In the genomic region with DNA sequence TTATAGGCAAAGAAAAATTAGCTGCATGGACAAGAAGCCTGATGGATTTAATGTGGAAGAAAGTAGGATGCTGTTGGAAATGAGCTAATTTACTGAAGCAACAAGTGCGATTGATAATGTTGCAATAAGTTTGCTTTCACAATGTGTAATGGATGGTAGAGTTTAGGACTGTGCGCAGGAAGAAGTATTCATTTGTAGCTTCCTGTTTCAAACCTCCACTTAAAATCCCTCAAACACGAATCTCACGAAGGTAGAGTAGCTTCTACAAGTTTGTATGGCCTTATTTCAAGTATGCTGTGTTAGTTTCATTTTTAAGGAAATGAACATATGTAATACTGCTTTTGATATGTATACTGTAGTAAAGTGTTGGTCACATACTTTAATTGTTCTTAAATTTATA, we compare ENCODE assay signal across 1 cellular context.
TF ChIP-seq lines count a peak whose summit lies in the region.

No MANE protein-coding gene starts in this region.

TF ChIP-seq in GM23338, 12 proteins besides CTCF, POLR2A, EP300 and RAD21 (continued from another document):
- TF ChIP-seq, protein P1, sequence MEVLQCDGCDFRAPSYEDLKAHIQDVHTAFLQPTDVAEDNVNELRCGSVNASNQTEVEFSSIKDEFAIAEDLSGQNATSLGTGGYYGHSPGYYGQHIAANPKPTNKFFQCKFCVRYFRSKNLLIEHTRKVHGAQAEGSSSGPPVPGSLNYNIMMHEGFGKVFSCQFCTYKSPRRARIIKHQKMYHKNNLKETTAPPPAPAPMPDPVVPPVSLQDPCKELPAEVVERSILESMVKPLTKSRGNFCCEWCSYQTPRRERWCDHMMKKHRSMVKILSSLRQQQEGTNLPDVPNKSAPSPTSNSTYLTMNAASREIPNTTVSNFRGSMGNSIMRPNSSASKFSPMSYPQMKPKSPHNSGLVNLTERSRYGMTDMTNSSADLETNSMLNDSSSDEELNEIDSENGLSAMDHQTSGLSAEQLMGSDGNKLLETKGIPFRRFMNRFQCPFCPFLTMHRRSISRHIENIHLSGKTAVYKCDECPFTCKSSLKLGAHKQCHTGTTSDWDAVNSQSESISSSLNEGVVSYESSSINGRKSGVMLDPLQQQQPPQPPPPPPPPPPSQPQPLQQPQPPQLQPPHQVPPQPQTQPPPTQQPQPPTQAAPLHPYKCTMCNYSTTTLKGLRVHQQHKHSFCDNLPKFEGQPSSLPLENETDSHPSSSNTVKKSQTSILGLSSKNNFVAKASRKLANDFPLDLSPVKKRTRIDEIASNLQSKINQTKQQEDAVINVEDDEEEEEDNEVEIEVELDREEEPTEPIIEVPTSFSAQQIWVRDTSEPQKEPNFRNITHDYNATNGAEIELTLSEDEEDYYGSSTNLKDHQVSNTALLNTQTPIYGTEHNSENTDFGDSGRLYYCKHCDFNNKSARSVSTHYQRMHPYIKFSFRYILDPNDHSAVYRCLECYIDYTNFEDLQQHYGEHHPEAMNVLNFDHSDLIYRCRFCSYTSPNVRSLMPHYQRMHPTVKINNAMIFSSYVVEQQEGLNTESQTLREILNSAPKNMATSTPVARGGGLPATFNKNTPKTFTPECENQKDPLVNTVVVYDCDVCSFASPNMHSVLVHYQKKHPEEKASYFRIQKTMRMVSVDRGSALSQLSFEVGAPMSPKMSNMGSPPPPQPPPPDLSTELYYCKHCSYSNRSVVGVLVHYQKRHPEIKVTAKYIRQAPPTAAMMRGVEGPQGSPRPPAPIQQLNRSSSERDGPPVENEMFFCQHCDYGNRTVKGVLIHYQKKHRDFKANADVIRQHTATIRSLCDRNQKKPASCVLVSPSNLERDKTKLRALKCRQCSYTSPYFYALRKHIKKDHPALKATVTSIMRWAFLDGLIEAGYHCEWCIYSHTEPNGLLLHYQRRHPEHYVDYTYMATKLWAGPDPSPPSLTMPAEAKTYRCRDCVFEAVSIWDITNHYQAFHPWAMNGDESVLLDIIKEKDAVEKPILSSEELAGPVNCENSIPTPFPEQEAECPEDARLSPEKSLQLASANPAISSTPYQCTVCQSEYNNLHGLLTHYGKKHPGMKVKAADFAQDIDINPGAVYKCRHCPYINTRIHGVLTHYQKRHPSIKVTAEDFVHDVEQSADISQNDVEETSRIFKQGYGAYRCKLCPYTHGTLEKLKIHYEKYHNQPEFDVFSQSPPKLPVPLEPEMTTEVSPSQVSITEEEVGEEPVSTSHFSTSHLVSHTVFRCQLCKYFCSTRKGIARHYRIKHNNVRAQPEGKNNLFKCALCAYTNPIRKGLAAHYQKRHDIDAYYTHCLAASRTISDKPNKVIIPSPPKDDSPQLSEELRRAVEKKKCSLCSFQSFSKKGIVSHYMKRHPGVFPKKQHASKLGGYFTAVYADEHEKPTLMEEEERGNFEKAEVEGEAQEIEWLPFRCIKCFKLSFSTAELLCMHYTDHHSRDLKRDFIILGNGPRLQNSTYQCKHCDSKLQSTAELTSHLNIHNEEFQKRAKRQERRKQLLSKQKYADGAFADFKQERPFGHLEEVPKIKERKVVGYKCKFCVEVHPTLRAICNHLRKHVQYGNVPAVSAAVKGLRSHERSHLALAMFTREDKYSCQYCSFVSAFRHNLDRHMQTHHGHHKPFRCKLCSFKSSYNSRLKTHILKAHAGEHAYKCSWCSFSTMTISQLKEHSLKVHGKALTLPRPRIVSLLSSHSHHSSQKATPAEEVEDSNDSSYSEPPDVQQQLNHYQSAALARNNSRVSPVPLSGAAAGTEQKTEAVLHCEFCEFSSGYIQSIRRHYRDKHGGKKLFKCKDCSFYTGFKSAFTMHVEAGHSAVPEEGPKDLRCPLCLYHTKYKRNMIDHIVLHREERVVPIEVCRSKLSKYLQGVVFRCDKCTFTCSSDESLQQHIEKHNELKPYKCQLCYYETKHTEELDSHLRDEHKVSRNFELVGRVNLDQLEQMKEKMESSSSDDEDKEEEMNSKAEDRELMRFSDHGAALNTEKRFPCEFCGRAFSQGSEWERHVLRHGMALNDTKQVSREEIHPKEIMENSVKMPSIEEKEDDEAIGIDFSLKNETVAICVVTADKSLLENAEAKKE (CRISPR knock-in tag; IDR thresholded peaks at IDR 0.05) = no peak
- TF ChIP-seq CREB1 (CRISPR knock-in tag; IDR thresholded peaks at IDR 0.05; ENCODE audit: low read depth) (no peak), JUNB (IDR thresholded peaks at IDR 0.05; ENCODE audit: unreplicated experiment) (no peak), NANOG (IDR thresholded peaks at IDR 0.05; ENCODE audit: borderline replicate concordance) (no peak), ZNF114 (CRISPR knock-in tag; IDR thresholded peaks at IDR 0.05) (no peak), ZNF331 (CRISPR knock-in tag; IDR thresholded peaks at IDR 0.05; ENCODE audit: low read depth) (no peak), POLR2AphosphoS5 (IDR thresholded peaks at IDR 0.05; ENCODE audit: low read depth) (no peak)
